Comparison of ENCODE assay signal across 22 cellular contexts in genomic region chr9:23686257-23686656, GRCh38.
A peak's percentile ranks its signal among the peaks of the same experiment; 100 is the strongest.
DNase-seq lines count a peak whose midpoint lies in the region; ATAC-seq, FAIRE-seq and TF ChIP-seq lines count a peak whose summit lies in the region.
"Had no signal": no experiment of that assay in that cellular context is flagged by ENCODE, and none has a peak within 500 bp of the region (broad histone marks: within the 10 kb centered on the region; RNA-seq: fewer than 3 reads in every experiment).

No MANE protein-coding gene starts in this region.

- peaks cover 3% of the 10 kb centered on the region; the same call in 1 of the 2 replicates for H3K4me1 ChIP-seq in HEK293 (ENCODE audit: control insufficient read depth, insufficient read depth, low read length)

- H3K27ac Mint-ChIP-seq in nephron progenitor cell = peak overlapping the region; percentile 18
- H3K27ac Mint-ChIP-seq: natural killer cell treated with Interleukin-12 subunit alpha and Interleukin-12 subunit beta and Interleukin-15 and Interleukin-18, amount 100 ng/mL, for 72 hours; T-helper 2 cell treated with Interferon-gamma antibody and Interleukin-4, amounts not matched to agents 5 μg/mL and 100 μg/mL, for 36 hours had no signal

- H3K4me3 Mint-ChIP-seq in nephron progenitor cell = no peak overlapping the region
- H3K4me3 Mint-ChIP-seq: natural killer cell treated with Interleukin-12 subunit alpha and Interleukin-12 subunit beta and Interleukin-15 and Interleukin-18, amount 100 ng/mL, for 72 hours; T-helper 2 cell treated with Interferon-gamma antibody and Interleukin-4, amounts not matched to agents 5 μg/mL and 100 μg/mL, for 36 hours had no signal

- no peak overlapping the region for H3K27ac ChIP-seq in HEK293 (ENCODE audit: extremely low read depth, low read depth, low read length)

- H3K9me3 Mint-ChIP-seq in nephron progenitor cell = no peaks in the 10 kb centered on the region

- POLR2A ChIA-PET in HEK293 (lab: Yijun Ruan, JAX) = no interaction called here

- peaks cover 0 to 4% of the 10 kb centered on the region in 2 experiments; a peak in 1 of 3 replicates for H3K36me3 ChIP-seq in HEK293 (ENCODE audit: control insufficient read depth in 2 of 2, insufficient read depth in 1 of 2, low read length in 2 of 2)

- no peak for ATAC-seq in HG02981 (IDR thresholded peaks at IDR 0.05; ENCODE audit: unreplicated experiment)
- ATAC-seq: activated CD4-positive, CD25-positive, alpha-beta regulatory T cell treated with anti-CD3 and anti-CD28 coated beads, Interleukin-2, amount 50 U/mL, for 24 hours; natural killer cell treated with Interleukin-12 subunit alpha and Interleukin-12 subunit beta and Interleukin-15 and Interleukin-18, amount 100 ng/mL, for 72 hours had no signal

- H3K9me3 ChIP-seq in HEK293 (ENCODE audit: control insufficient read depth, insufficient read depth, low read depth, low read length) = no peaks in the 10 kb centered on the region

- no peak overlapping the region for H3K4me3 ChIP-seq in HEK293 (ENCODE audit: low read depth, low read length)
- no peak overlapping the region for H3K4me3 ChIP-seq in epithelial cell of esophagus (ENCODE audit: low read length)
- H3K4me3 ChIP-seq: lung had no signal

- CTCF ChIA-PET in HEK293 (lab: Yijun Ruan, JAX) = no interaction called here

- TF ChIP-seq POLR2A in GM12891 (IDR thresholded peaks at IDR 0.05; ENCODE audit: low read depth, low read length) = no peak

- H3K36me3 Mint-ChIP-seq in nephron progenitor cell (ENCODE audit: low read depth) = no peaks in the 10 kb centered on the region

- H3K27me3 Mint-ChIP-seq in nephron progenitor cell (ENCODE audit: low read depth, poor library complexity) = no peaks in the 10 kb centered on the region
- H3K27me3 Mint-ChIP-seq: natural killer cell treated with Interleukin-12 subunit alpha and Interleukin-12 subunit beta and Interleukin-15 and Interleukin-18, amount 100 ng/mL, for 72 hours had no signal

- H3K4me1 Mint-ChIP-seq in nephron progenitor cell = peaks cover 55% of the 10 kb centered on the region

- TF ChIP-seq CTCF in HEK293 (tag by site-specific recombination; IDR thresholded peaks at IDR 0.05) (no peak), epithelial cell of esophagus (IDR thresholded peaks at IDR 0.05; ENCODE audit: insufficient read depth, low read depth, low read length, missing control alignments) (no peak), nephron progenitor cell (IDR thresholded peaks at IDR 0.05) (no peak)

- no peak for FAIRE-seq in GM12891 (lab: Jason Lieb, UNC)
- FAIRE-seq: colon, endothelial cell of umbilical vein, frontal cortex, GM12892 had no signal

- peak; percentile 19 for DNase-seq in RPMI8226
- peak; percentile 93 for DNase-seq in epithelial cell of esophagus (ENCODE audit: low read depth)
- DNase-seq in nephron progenitor cell = no peak
- no peak for DNase-seq in GM12891 (ENCODE audit: insufficient read length, low spot score)
- no peak for DNase-seq in NCI-H146 treated with DMSO at 0.1 percent for 48 hours (lab: John Stamatoyannopoulos, UW; ENCODE audit: unreplicated experiment)
- DNase-seq in amygdala (lab: John Stamatoyannopoulos, UW) = no peak
- DNase-seq: activated effector memory CD4-positive, alpha-beta T cell treated with anti-CD3 and anti-CD28 coated beads, Interleukin-2, amount 50 U/mL, for 16 hours; anterior cingulate cortex; Kasumi-1; NCI-H1436 treated with DMSO at 0.1 percent for 48 hours; NCI-H345; posterior cingulate gyrus had no signal

TF ChIP-seq in HEK293, 187 proteins besides CTCF, POLR2A, EP300 and RAD21 (continues in another document):
- TF ChIP-seq ZNF521 (tag by site-specific recombination; IDR thresholded peaks at IDR 0.05) (no peak), HOXD13 (CRISPR knock-in tag; IDR thresholded peaks at IDR 0.05; ENCODE audit: borderline replicate concordance) (peak; percentile 74; the same call in 1 of the 2 replicates), ZNF146 (tag by site-specific recombination; IDR thresholded peaks at IDR 0.05) (no peak), ZNF449 (tag by site-specific recombination; IDR thresholded peaks at IDR 0.05) (no peak), SP2 (tag by site-specific recombination; IDR thresholded peaks at IDR 0.05) (no peak), YY2 (tag by site-specific recombination; IDR thresholded peaks at IDR 0.05) (no peak), SP7 (tag by site-specific recombination; IDR thresholded peaks at IDR 0.05) (peak; percentile 43; the same call in 1 of the 2 replicates)

TF ChIP-seq in GM12891, 5 proteins besides CTCF, POLR2A, EP300 and RAD21:
- no peak for TF ChIP-seq SPI1 (IDR thresholded peaks at IDR 0.05; ENCODE audit: low read depth, low read length)
- TF ChIP-seq POLR2AphosphoS5 (IDR thresholded peaks at IDR 0.05; ENCODE audit: low read depth, low read length) = no peak
- no peak for TF ChIP-seq TAF1 (IDR thresholded peaks at IDR 0.05; ENCODE audit: low read depth, low read length)
- no peak for TF ChIP-seq PAX5 (IDR thresholded peaks at IDR 0.05; ENCODE audit: insufficient read depth, low read length, severe bottlenecking)
- no peak for TF ChIP-seq POU2F2 (IDR thresholded peaks at IDR 0.05; ENCODE audit: low read depth, low read length)

Comparison
In these comparisons a context has a peak if more than half of its experiments do, and no peak if none do; other contexts are left out.
1. DNase-seq: peak in RPMI8226 (single experiment) and epithelial cell of esophagus (single experiment); none in nephron progenitor cell (single experiment), GM12891 (single experiment), NCI-H146 treated with DMSO at 0.1 percent for 48 hours (single experiment) and amygdala (0 of 56).